8 cellular contexts compared by ENCODE assay signal in genomic region chr6:135438907-135439535, GRCh38. TPM values are rescaled to one million over a fixed set of nuclear protein-coding genes. Genes with fewer than 3 reads are reported as not detected.
A peak's percentile ranks its signal among the peaks of the same experiment; 100 is the strongest.
DNase-seq lines count a peak whose midpoint lies in the region; ATAC-seq lines count a peak whose summit lies in the region.

No MANE protein-coding gene starts in this region.

- no peaks in the 10 kb centered on the region for H3K27me3 ChIP-seq in CD4-positive, CD25-positive, alpha-beta regulatory T cell (ENCODE audit: control insufficient read depth, insufficient read depth, low read length)
- no peaks in the 10 kb centered on the region for H3K27me3 ChIP-seq in mesenchymal stem cell (ENCODE audit: control insufficient read depth in 1 of 2, insufficient read depth in 1 of 2, low read length in 2 of 2)
- no peaks in the 10 kb centered on the region for H3K27me3 ChIP-seq in neuronal stem cell (ENCODE audit: control insufficient read depth in 3 of 3, insufficient read depth in 3 of 3, low read depth in 1 of 3, low read length in 3 of 3)

- peaks cover 3% of the 10 kb centered on the region for H3K36me3 ChIP-seq in CD4-positive, CD25-positive, alpha-beta regulatory T cell (ENCODE audit: control insufficient read depth, insufficient read depth, low read length)
- H3K36me3 ChIP-seq in mesenchymal stem cell (ENCODE audit: control insufficient read depth in 1 of 2, insufficient read depth in 2 of 2, low read depth in 1 of 2, low read length in 2 of 2) (peaks cover 0 to 59% of the 10 kb centered on the region in 2 experiments), neuronal stem cell (replicated peaks in 1 of 2; ENCODE audit: control insufficient read depth in 2 of 2, insufficient read depth in 2 of 2, low read length in 2 of 2) (peaks cover under 1 to 61% of the 10 kb centered on the region in 2 donors)

- H2BK15ac ChIP-seq in mesenchymal stem cell (ENCODE audit: low read depth, poor library complexity, severe bottlenecking) (no peak overlapping the region), neuronal stem cell (ENCODE audit: low read length) (no peak overlapping the region)

- no peak overlapping the region for H3K4me3 ChIP-seq in CD4-positive, CD25-positive, alpha-beta regulatory T cell (ENCODE audit: low read depth, low read length)
- H3K4me3 ChIP-seq in mesenchymal stem cell (ENCODE audit: insufficient read depth in 1 of 2, low read depth in 1 of 2, low read length in 2 of 2) (no peak overlapping the region), neuronal stem cell (ENCODE audit: low read length in 2 of 2) (no peak overlapping the region)

- no peaks in the 10 kb centered on the region for H3K27me3 Mint-ChIP-seq in CD4-positive, CD25-positive, alpha-beta regulatory T cell
- no peaks in the 10 kb centered on the region for H3K27me3 Mint-ChIP-seq in activated T-helper 2 cell treated with anti-CD3 and anti-CD28 coated beads, Interferon-gamma antibody, Interleukin-2, Interleukin-4, amounts not matched to agents 10 μg/mL and 5 μg/mL and 100 μg/mL, durations not matched to agents 14 hours and 24 hours and 36 hours (ENCODE audit: low read depth)

- no peak overlapping the region for H3K9ac ChIP-seq in mesenchymal stem cell (ENCODE audit: low read length)
- H3K9ac ChIP-seq in neuronal stem cell (ENCODE audit: low read depth, low read length, poor library complexity): no peak overlapping the region

- H3K79me1 ChIP-seq in mesenchymal stem cell (replicated peaks; ENCODE audit: low read length, poor library complexity, severe bottlenecking) (peaks cover 2% of the 10 kb centered on the region), neuronal stem cell (ENCODE audit: low read depth, low read length) (no peaks in the 10 kb centered on the region)

- H2AK5ac ChIP-seq in mesenchymal stem cell (ENCODE audit: low read length, severe bottlenecking) (no peak overlapping the region), neuronal stem cell (ENCODE audit: low read depth, low read length) (no peak overlapping the region)

- no peaks in the 10 kb centered on the region for H3K4me1 ChIP-seq in CD4-positive, CD25-positive, alpha-beta regulatory T cell (ENCODE audit: control insufficient read depth, insufficient read depth, low read length, poor library complexity, severe bottlenecking)
- no peaks in the 10 kb centered on the region for H3K4me1 ChIP-seq in mesenchymal stem cell (ENCODE audit: control insufficient read depth, insufficient read depth, low read depth, low read length)
- H3K4me1 ChIP-seq in neuronal stem cell (ENCODE audit: control insufficient read depth in 2 of 2, insufficient read depth in 1 of 2, low read depth in 1 of 2, low read length in 2 of 2): no peaks in the 10 kb centered on the region

- H2BK5ac ChIP-seq in mesenchymal stem cell (ENCODE audit: low read depth, low read length, poor library complexity, severe bottlenecking) (no peak overlapping the region), neuronal stem cell (ENCODE audit: low read length) (no peak overlapping the region)

- H3K27ac ChIP-seq in CD4-positive, CD25-positive, alpha-beta regulatory T cell (ENCODE audit: insufficient read depth, low read length, poor library complexity, severe bottlenecking): no peak overlapping the region
- H3K27ac ChIP-seq in mesenchymal stem cell (ENCODE audit: low read length, poor library complexity, severe bottlenecking) (no peak overlapping the region), neuronal stem cell (replicated peaks; ENCODE audit: low read length) (no peak overlapping the region)

- ATAC-seq in CD4-positive, CD25-positive, alpha-beta regulatory T cell (ENCODE audit: low read depth in 2 of 2): no peak
- peak; percentile 37 for ATAC-seq in GM18907 (IDR thresholded peaks at IDR 0.05; ENCODE audit: unreplicated experiment)

- H4K8ac ChIP-seq in mesenchymal stem cell (ENCODE audit: low read length) (no peak overlapping the region), neuronal stem cell (ENCODE audit: low read depth, low read length) (no peak overlapping the region)

- H2AFZ ChIP-seq in mesenchymal stem cell (ENCODE audit: low read depth, low read length): no peak overlapping the region
- no peak overlapping the region for H2AFZ ChIP-seq in neuronal stem cell (ENCODE audit: low read length)

- no peak overlapping the region for H2BK120ac ChIP-seq in mesenchymal stem cell (ENCODE audit: low read depth, low read length)
- H2BK120ac ChIP-seq in neuronal stem cell (ENCODE audit: low read depth, low read length): no peak overlapping the region

- H3K18ac ChIP-seq in mesenchymal stem cell (ENCODE audit: low read depth in 1 of 2, low read length in 2 of 2): no peak overlapping the region
- H3K18ac ChIP-seq in neuronal stem cell (ENCODE audit: low read length): no peak overlapping the region

- H3K4me2 ChIP-seq in mesenchymal stem cell (ENCODE audit: low read length, poor library complexity, severe bottlenecking) (no peak overlapping the region), neuronal stem cell (ENCODE audit: insufficient read depth, low read length, poor library complexity, severe bottlenecking) (no peak overlapping the region)

- intact Hi-C loops in activated T-helper 2 cell treated with anti-CD3 and anti-CD28 coated beads, Interferon-gamma antibody, Interleukin-2, Interleukin-4, amounts not matched to agents 10 μg/mL and 5 μg/mL and 100 μg/mL, durations not matched to agents 14 hours and 24 hours and 36 hours (cut with micrococcal nuclease): loop anchor here (2.0 to 5.0 kb wide), 3 partner anchors 292 to 1002 kb away; no protein-coding TSS in a partner anchor
- intact Hi-C loops in head of caudate nucleus (cut with DNase I): no loop called here

- peaks cover 9% of the 10 kb centered on the region for H3K36me3 Mint-ChIP-seq in CD4-positive, CD25-positive, alpha-beta regulatory T cell
- H3K36me3 Mint-ChIP-seq in activated T-helper 2 cell treated with anti-CD3 and anti-CD28 coated beads, Interferon-gamma antibody, Interleukin-2, Interleukin-4, amounts not matched to agents 10 μg/mL and 5 μg/mL and 100 μg/mL, durations not matched to agents 14 hours and 24 hours and 36 hours (ENCODE audit: low read depth): peaks cover 51% of the 10 kb centered on the region

- H3K9me3 ChIP-seq in CD4-positive, CD25-positive, alpha-beta regulatory T cell (ENCODE audit: control insufficient read depth in 2 of 2, low read length in 2 of 2): peaks cover 0 to 4% of the 10 kb centered on the region in 2 experiments
- H3K9me3 ChIP-seq in mesenchymal stem cell (ENCODE audit: control insufficient read depth, low read length) (no peaks in the 10 kb centered on the region), neuronal stem cell (replicated peaks in 1 of 2; ENCODE audit: control insufficient read depth in 2 of 2, insufficient read depth in 1 of 2, low read depth in 1 of 2, low read length in 2 of 2) (no peaks in the 10 kb centered on the region)

- DNase-seq in CD4-positive, CD25-positive, alpha-beta regulatory T cell: peak in 2 of 3 donors; percentile 21 to 67
- DNase-seq in NCI-H146 (lab: John Stamatoyannopoulos, UW) (peak; percentile 7), mesenchymal stem cell (peak; percentile 45), neuronal stem cell (ENCODE audit: low spot score) (no peak), head of caudate nucleus (no peak)
- DNase-seq in activated T-helper 2 cell treated with anti-CD3 and anti-CD28 coated beads, Interferon-gamma antibody, Interleukin-2, Interleukin-4, amounts not matched to agents 10 μg/mL and 5 μg/mL and 100 μg/mL, durations not matched to agents 14 hours and 24 hours and 36 hours (ENCODE audit: low spot score): no peak
- no peak for DNase-seq in stimulated activated CD4-positive, alpha-beta T cell treated with anti-CD3 and anti-CD28 coated beads, Interleukin-4, amount 100 ng/mL, for 4 hours

- H3K27ac Mint-ChIP-seq in CD4-positive, CD25-positive, alpha-beta regulatory T cell: no peak overlapping the region
- H3K27ac Mint-ChIP-seq in activated T-helper 2 cell treated with anti-CD3 and anti-CD28 coated beads, Interferon-gamma antibody, Interleukin-2, Interleukin-4, amounts not matched to agents 10 μg/mL and 5 μg/mL and 100 μg/mL, durations not matched to agents 14 hours and 24 hours and 36 hours: peak overlapping the region; percentile 75

- no peak overlapping the region for H3K4ac ChIP-seq in mesenchymal stem cell (ENCODE audit: low read depth in 1 of 2, low read length in 2 of 2)
- H3K4ac ChIP-seq in neuronal stem cell (ENCODE audit: low read length): no peak overlapping the region

- H3K23ac ChIP-seq in mesenchymal stem cell (ENCODE audit: low read length in 2 of 2) (no peak overlapping the region), neuronal stem cell (ENCODE audit: low read depth, low read length, poor library complexity) (no peak overlapping the region)

- peaks cover 0 to 1% (median 0%) of the 10 kb centered on the region in 7 donors for H3K9me3 Mint-ChIP-seq in CD4-positive, CD25-positive, alpha-beta regulatory T cell
- H3K9me3 Mint-ChIP-seq in activated T-helper 2 cell treated with anti-CD3 and anti-CD28 coated beads, Interferon-gamma antibody, Interleukin-2, Interleukin-4, amounts not matched to agents 10 μg/mL and 5 μg/mL and 100 μg/mL, durations not matched to agents 14 hours and 24 hours and 36 hours: no peaks in the 10 kb centered on the region

- peaks cover 0 to 10% (median 7%) of the 10 kb centered on the region in 4 donors for H3K4me1 Mint-ChIP-seq in CD4-positive, CD25-positive, alpha-beta regulatory T cell
- peaks cover 35% of the 10 kb centered on the region for H3K4me1 Mint-ChIP-seq in activated T-helper 2 cell treated with anti-CD3 and anti-CD28 coated beads, Interferon-gamma antibody, Interleukin-2, Interleukin-4, amounts not matched to agents 10 μg/mL and 5 μg/mL and 100 μg/mL, durations not matched to agents 14 hours and 24 hours and 36 hours (ENCODE audit: low read depth)

- H4K91ac ChIP-seq in mesenchymal stem cell (ENCODE audit: low read length): no peak overlapping the region
- no peak overlapping the region for H4K91ac ChIP-seq in neuronal stem cell (ENCODE audit: low read depth, low read length, poor library complexity)

- H2BK12ac ChIP-seq in mesenchymal stem cell (ENCODE audit: low read length in 2 of 2) (no peak overlapping the region), neuronal stem cell (ENCODE audit: low read length) (no peak overlapping the region)

- 85% methylated on average over 2 of the region's 3 CpGs for WGBS in mesenchymal stem cell
- WGBS in neuronal stem cell (ENCODE audit: extremely low coverage in 2 of 2, insufficient read length in 2 of 2, insufficient replicate concordance in 1 of 2), 2 donors: no CpG with 5 or more reads among the region's 3 CpGs

- no peak overlapping the region for H3K4me3 Mint-ChIP-seq in CD4-positive, CD25-positive, alpha-beta regulatory T cell
- peak overlapping the region; percentile 37 for H3K4me3 Mint-ChIP-seq in activated T-helper 2 cell treated with anti-CD3 and anti-CD28 coated beads, Interferon-gamma antibody, Interleukin-2, Interleukin-4, amounts not matched to agents 10 μg/mL and 5 μg/mL and 100 μg/mL, durations not matched to agents 14 hours and 24 hours and 36 hours (ENCODE audit: low read depth)

- H3K14ac ChIP-seq in mesenchymal stem cell (ENCODE audit: low read length in 2 of 2): no peak overlapping the region
- no peak overlapping the region for H3K14ac ChIP-seq in neuronal stem cell (ENCODE audit: low read length)

RNA-seq across cellular contexts. Expression of gene AHI1, which starts 58.5 kb away (rescaled TPM):
- 12.9 TPM for total RNA-seq in CD4-positive, CD25-positive, alpha-beta regulatory T cell
- polyA plus RNA-seq in CD4-positive, CD25-positive, alpha-beta regulatory T cell: 1 to 10 TPM; 1.3 to 3.4 (median 2.0) TPM
- total RNA-seq in activated T-helper 2 cell treated with anti-CD3 and anti-CD28 coated beads, Interferon-gamma antibody, Interleukin-2, Interleukin-4, amounts not matched to agents 10 μg/mL and 5 μg/mL and 100 μg/mL, durations not matched to agents 14 hours and 24 hours and 36 hours: 201 and 203 TPM in 2 replicates
- polyA plus RNA-seq in mesenchymal stem cell (2013, experiment 1 of 2): 14.2 TPM
- polyA plus RNA-seq in mesenchymal stem cell (2013, experiment 2 of 2): 13.9 TPM
- 29.6 TPM for polyA plus RNA-seq in neuronal stem cell (2013, experiment 1 of 2)
- 33.0 TPM for polyA plus RNA-seq in neuronal stem cell (2013, experiment 2 of 2)

Comparison
In these comparisons a context has a peak if more than half of its experiments do, and no peak if none do; other contexts are left out.
1. DNase-seq: peak in CD4-positive, CD25-positive, alpha-beta regulatory T cell (2 of 3), NCI-H146 (single experiment) and mesenchymal stem cell (single experiment); none in activated T-helper 2 cell treated with anti-CD3 and anti-CD28 coated beads, Interferon-gamma antibody, Interleukin-2, Interleukin-4, amounts not matched to agents 10 μg/mL and 5 μg/mL and 100 μg/mL, durations not matched to agents 14 hours and 24 hours and 36 hours (single experiment), neuronal stem cell (single experiment), head of caudate nucleus (0 of 42) and stimulated activated CD4-positive, alpha-beta T cell treated with anti-CD3 and anti-CD28 coated beads, Interleukin-4, amount 100 ng/mL, for 4 hours (0 of 2).
2. RNA of gene AHI1, which starts 58.5 kb away (total RNA-seq): 201 to 203 TPM in activated T-helper 2 cell treated with anti-CD3 and anti-CD28 coated beads, Interferon-gamma antibody, Interleukin-2, Interleukin-4, amounts not matched to agents 10 μg/mL and 5 μg/mL and 100 μg/mL, durations not matched to agents 14 hours and 24 hours and 36 hours; 12.9 TPM in CD4-positive, CD25-positive, alpha-beta regulatory T cell (single experiment); every median in the first group is over 10 times any median in the second.